Comparison of ENCODE assay signal across 9 cellular contexts in genomic region chr22:25708430-25708829, GRCh38. TPM values are rescaled to one million over a fixed set of nuclear protein-coding genes. Genes with fewer than 3 reads are reported as not detected.
DNase-seq lines count a peak whose midpoint lies in the region; ATAC-seq, FAIRE-seq and TF ChIP-seq lines count a peak whose summit lies in the region.
"Not testable (repeated sequence)": the region's sequence is repeated elsewhere in the genome, so short reads cannot be mapped to it uniquely, and the experiment has no call there.
"Had no signal": no experiment of that assay in that cellular context is flagged by ENCODE, and none has a peak within 500 bp of the region (broad histone marks: within the 10 kb centered on the region; RNA-seq: fewer than 3 reads in every experiment).

No MANE protein-coding gene starts in this region.

- peak; percentile 14 for ATAC-seq in left ventricle myocardium superior
- ATAC-seq in sciatic nerve, result peak; percentile 20

- H3K23ac ChIP-seq in H1 (ENCODE audit: insufficient read length), result not testable (repeated sequence)

- not testable (repeated sequence) for H3K9me3 ChIP-seq in KOPT-K1 (ENCODE audit: insufficient read depth, low read length, poor library complexity, severe bottlenecking); H1 (ENCODE audit: insufficient read depth in 2 of 2, low read depth in 1 of 2, low read length in 1 of 2); neural progenitor cell (ENCODE audit: low read depth)

- H3K79me1 ChIP-seq in H1 (ENCODE audit: low read depth, low read length), result not testable (repeated sequence)

- H2BK12ac ChIP-seq in H1 (ENCODE audit: low read depth, low read length), result not testable (repeated sequence)

- not testable (repeated sequence) for H2AFZ ChIP-seq in H1 (ENCODE audit: low read length); neural progenitor cell (replicated peaks)

- H2BK20ac ChIP-seq in H1 (ENCODE audit: low read length), result not testable (repeated sequence)

- H3K4me2 ChIP-seq in H1 (ENCODE audit: insufficient read depth in 1 of 2, low read depth in 2 of 2, low read length in 2 of 2); neural progenitor cell: not testable (repeated sequence)

- peaks cover 61% of the 10 kb centered on the region for H3K4me1 Mint-ChIP-seq in T-helper 2 cell treated with Interferon-gamma antibody and Interleukin-4, amounts not matched to agents 5 μg/mL and 100 μg/mL, for 36 hours (ENCODE audit: low read depth)
- peaks cover 78% of the 10 kb centered on the region for H3K4me1 Mint-ChIP-seq in activated T-helper 1 cell treated with anti-CD3 and anti-CD28 coated beads, Interleukin-12 subunit alpha, Interleukin-12 subunit beta, Interleukin-2, Interleukin-4 antibody, amounts not matched to agents 30 ng/mL and 10 ng/mL and 1 ng/mL, durations not matched to agents 14 hours and 24 hours and 36 hours (ENCODE audit: low read depth)
- H3K4me1 Mint-ChIP-seq in neural progenitor cell, result not testable (repeated sequence)

- not testable (repeated sequence) for H3K4me1 ChIP-seq in H1 (replicated peaks in 1 of 4; ENCODE audit: control insufficient read depth in 3 of 4, insufficient read depth in 4 of 4, low read length in 3 of 4); neural progenitor cell

- not testable (repeated sequence) for H3K23me2 ChIP-seq in H1 (ENCODE audit: low read depth, low read length)

- not testable (repeated sequence) for FAIRE-seq in H1 (lab: Jason Lieb, UNC)

- not testable (repeated sequence) for H3K79me2 ChIP-seq in H1 (ENCODE audit: control insufficient read depth in 1 of 2, insufficient read depth in 2 of 2, low read length in 2 of 2); neural progenitor cell (ENCODE audit: low read depth)

- not testable (repeated sequence) for H3K9me3 Mint-ChIP-seq in T-helper 2 cell treated with Interferon-gamma antibody and Interleukin-4, amounts not matched to agents 5 μg/mL and 100 μg/mL, for 36 hours; activated T-helper 1 cell treated with anti-CD3 and anti-CD28 coated beads, Interleukin-12 subunit alpha, Interleukin-12 subunit beta, Interleukin-2, Interleukin-4 antibody, amounts not matched to agents 30 ng/mL and 10 ng/mL and 1 ng/mL, durations not matched to agents 14 hours and 24 hours and 36 hours; neural progenitor cell

- peak overlapping the region; percentile 91 for H3K27ac ChIP-seq in KOPT-K1 (ENCODE audit: low read depth, low read length, poor library complexity, severe bottlenecking)
- not testable (repeated sequence) for H3K27ac ChIP-seq in H1 (ENCODE audit: low read depth, low read length); neural progenitor cell

- DNase-seq in T-helper 2 cell treated with Interferon-gamma antibody and Interleukin-4, amounts not matched to agents 5 μg/mL and 100 μg/mL, for 36 hours (ENCODE audit: low spot score); activated T-helper 1 cell treated with anti-CD3 and anti-CD28 coated beads, Interleukin-12 subunit alpha, Interleukin-12 subunit beta, Interleukin-2, Interleukin-4 antibody, amounts not matched to agents 30 ng/mL and 10 ng/mL and 1 ng/mL, durations not matched to agents 14 hours and 24 hours and 36 hours (ENCODE audit: low spot score); H1 (ENCODE audit: low read depth in 1 of 2, low spot score in 2 of 2); left ventricle myocardium superior; neural progenitor cell (ENCODE audit: low spot score); sciatic nerve (ENCODE audit: low spot score): not testable (repeated sequence)

- not testable (repeated sequence) for H3K9ac ChIP-seq in H1 (replicated peaks in 1 of 4; ENCODE audit: extremely low read depth in 1 of 4, low read depth in 3 of 4, low read length in 3 of 4); neural progenitor cell

- not testable (repeated sequence) for H2BK15ac ChIP-seq in H1 (ENCODE audit: low read length)

- H4K91ac ChIP-seq in H1 (replicated peaks; ENCODE audit: insufficient read length, low read length), result not testable (repeated sequence)

- not testable (repeated sequence) for H3K27me3 Mint-ChIP-seq in T-helper 2 cell treated with Interferon-gamma antibody and Interleukin-4, amounts not matched to agents 5 μg/mL and 100 μg/mL, for 36 hours (ENCODE audit: low read depth); activated T-helper 1 cell treated with anti-CD3 and anti-CD28 coated beads, Interleukin-12 subunit alpha, Interleukin-12 subunit beta, Interleukin-2, Interleukin-4 antibody, amounts not matched to agents 30 ng/mL and 10 ng/mL and 1 ng/mL, durations not matched to agents 14 hours and 24 hours and 36 hours (ENCODE audit: insufficient read depth); neural progenitor cell (ENCODE audit: insufficient read depth, low read depth)

- WGBS in H1 (ENCODE audit: extremely low coverage in 1 of 2, insufficient coverage in 1 of 2, insufficient read length in 1 of 2, insufficient replicate concordance in 2 of 2, low coverage in 1 of 2, low lambda C conversion rate in 2 of 2, missing lambda C conversion rate in 1 of 2), 2 experiments, result 93% methylated on average over 6 of the region's 6 CpGs; no CpG with 5 or more reads in 1 of the 2 experiments

- H3K4me3 ChIP-seq in H1 (ENCODE audit: extremely low read depth in 1 of 4, insufficient read depth in 2 of 4, low read depth in 3 of 4, low read length in 4 of 4); neural progenitor cell: not testable (repeated sequence)

- H2BK120ac ChIP-seq in H1 (replicated peaks; ENCODE audit: low read depth, low read length), result not testable (repeated sequence)

- not testable (repeated sequence) for H4K8ac ChIP-seq in H1 (ENCODE audit: extremely low read depth, insufficient read depth, low read length)

- POLR2A ChIA-PET in H1 (lab: Charles Lee; ENCODE audit: partially characterized antibody), result not testable (repeated sequence)

- H3K14ac ChIP-seq in H1 (ENCODE audit: insufficient read length), result not testable (repeated sequence)

- peak overlapping the region; percentile 46; the same call in 1 of the 2 replicates for H2BK5ac ChIP-seq in H1 (ENCODE audit: low read depth, low read length)

- H3K36me3 ChIP-seq in KOPT-K1 (ENCODE audit: insufficient read depth, low read length), result peaks cover 96% of the 10 kb centered on the region
- H3K36me3 ChIP-seq in H1 (ENCODE audit: control insufficient read depth in 2 of 4, insufficient read depth in 4 of 4, low read length in 3 of 4); neural progenitor cell: not testable (repeated sequence)

- H3K36me3 Mint-ChIP-seq in T-helper 2 cell treated with Interferon-gamma antibody and Interleukin-4, amounts not matched to agents 5 μg/mL and 100 μg/mL, for 36 hours (ENCODE audit: low read depth), result peaks cover 68% of the 10 kb centered on the region
- H3K36me3 Mint-ChIP-seq in activated T-helper 1 cell treated with anti-CD3 and anti-CD28 coated beads, Interleukin-12 subunit alpha, Interleukin-12 subunit beta, Interleukin-2, Interleukin-4 antibody, amounts not matched to agents 30 ng/mL and 10 ng/mL and 1 ng/mL, durations not matched to agents 14 hours and 24 hours and 36 hours (ENCODE audit: low read depth), result peaks cover 49% of the 10 kb centered on the region
- H3K36me3 Mint-ChIP-seq in neural progenitor cell, result not testable (repeated sequence)

- H4K5ac ChIP-seq in H1 (ENCODE audit: insufficient read length, low read depth, low read length), result not testable (repeated sequence)

- peak overlapping the region; percentile 82 for H3K27ac Mint-ChIP-seq in T-helper 2 cell treated with Interferon-gamma antibody and Interleukin-4, amounts not matched to agents 5 μg/mL and 100 μg/mL, for 36 hours
- H3K27ac Mint-ChIP-seq in activated T-helper 1 cell treated with anti-CD3 and anti-CD28 coated beads, Interleukin-12 subunit alpha, Interleukin-12 subunit beta, Interleukin-2, Interleukin-4 antibody, amounts not matched to agents 30 ng/mL and 10 ng/mL and 1 ng/mL, durations not matched to agents 14 hours and 24 hours and 36 hours, result peak overlapping the region; percentile 74
- H3K27ac Mint-ChIP-seq in neural progenitor cell, result peak overlapping the region; percentile 24

- not testable (repeated sequence) for TF ChIP-seq EP300 in H1 (IDR thresholded peaks at IDR 0.05; ENCODE audit: borderline replicate concordance in 1 of 2, low read depth in 2 of 2, low read length in 2 of 2)

- not testable (repeated sequence) for H3K56ac ChIP-seq in H1 (replicated peaks; ENCODE audit: insufficient read length, low read depth, low read length)

- intact Hi-C loops in activated T-helper 1 cell treated with anti-CD3 and anti-CD28 coated beads, Interleukin-12 subunit alpha, Interleukin-12 subunit beta, Interleukin-2, Interleukin-4 antibody, amounts not matched to agents 30 ng/mL and 10 ng/mL and 1 ng/mL, durations not matched to agents 14 hours and 24 hours and 36 hours (cut with micrococcal nuclease); left ventricle myocardium superior (cut with micrococcal nuclease); sciatic nerve (cut with DNase I): not testable (repeated sequence)

- not testable (repeated sequence) for TF ChIP-seq POLR2A in H1 (IDR thresholded peaks at IDR 0.05; ENCODE audit: control extremely low read depth in 1 of 2, low read depth in 2 of 2, low read length in 2 of 2)

- H3K4me3 Mint-ChIP-seq in T-helper 2 cell treated with Interferon-gamma antibody and Interleukin-4, amounts not matched to agents 5 μg/mL and 100 μg/mL, for 36 hours, result peak overlapping the region; percentile 38
- H3K4me3 Mint-ChIP-seq in activated T-helper 1 cell treated with anti-CD3 and anti-CD28 coated beads, Interleukin-12 subunit alpha, Interleukin-12 subunit beta, Interleukin-2, Interleukin-4 antibody, amounts not matched to agents 30 ng/mL and 10 ng/mL and 1 ng/mL, durations not matched to agents 14 hours and 24 hours and 36 hours; neural progenitor cell: not testable (repeated sequence)

- H3K27me3 ChIP-seq in H1 (replicated peaks in 1 of 4; ENCODE audit: control insufficient read depth in 3 of 4, extremely low read depth in 1 of 4, insufficient read depth in 3 of 4, low read length in 3 of 4); neural progenitor cell: not testable (repeated sequence)

- not testable (repeated sequence) for H2AK5ac ChIP-seq in H1 (ENCODE audit: low read depth, low read length)

- TF ChIP-seq RAD21 in H1 (IDR thresholded peaks at IDR 0.05 in 1 of 2, conservative IDR thresholded peaks at IDR 0.05 in 1 of 2; ENCODE audit: low read depth in 2 of 2, low read length in 2 of 2), result not testable (repeated sequence)

- not testable (repeated sequence) for H3K18ac ChIP-seq in H1 (ENCODE audit: extremely low read depth, low read length)

- not testable (repeated sequence) for TF ChIP-seq CTCF in H1 (IDR thresholded peaks at IDR 0.05; ENCODE audit: control extremely low read depth in 1 of 3, insufficient read depth in 1 of 3, low read depth in 1 of 3, low read length in 3 of 3); neural progenitor cell (IDR thresholded peaks at IDR 0.05)

- H3K4ac ChIP-seq in H1 (replicated peaks; ENCODE audit: insufficient read length, low read depth, low read length), result not testable (repeated sequence)

- H4K20me1 ChIP-seq in H1 (replicated peaks in 1 of 2; ENCODE audit: control insufficient read depth in 1 of 2, insufficient read depth in 2 of 2, low read length in 2 of 2); neural progenitor cell (ENCODE audit: low read depth): not testable (repeated sequence)

- CTCF ChIA-PET in H1 (lab: Charles Lee; ENCODE audit: partially characterized antibody), result interaction anchor here (0.7 to 1.2 kb wide), 2 partner anchors 18 to 154 kb away, joined by 3 to 4 read pairs; no protein-coding TSS in a partner anchor

- H3F3A ChIP-seq in neural progenitor cell (ENCODE audit: low read depth), result not testable (repeated sequence)

RNA-seq across cellular contexts. Expression of gene MYO18B, which starts 33.6 kb away (rescaled TPM):
- total RNA-seq in activated T-helper 1 cell treated with anti-CD3 and anti-CD28 coated beads, Interleukin-12 subunit alpha, Interleukin-12 subunit beta, Interleukin-2, Interleukin-4 antibody, amounts not matched to agents 30 ng/mL and 10 ng/mL and 1 ng/mL, durations not matched to agents 14 hours and 24 hours and 36 hours, result 0.91 and 1.1 TPM in 2 replicates
- 0.67 and 0.78 TPM in 2 replicates for total RNA-seq in H1 (2021; fragmentation: NEBNext Ultra II Directional; extraction: Animal tissue kit (Norgen Biotek cat#: 25700))
- polyA plus RNA-seq in H1 (2011; rRNA removed), result 0.62 and 0.77 TPM in 2 replicates
- polyA plus RNA-seq in H1 (2011; cell fraction: cytosol; rRNA removed), result 0.65 TPM
- 1.5 TPM for polyA plus RNA-seq in H1 (2011; cell fraction: nucleus; rRNA removed)
- 0.80 to 1.4 TPM (median 1.2 TPM) in 4 replicates for polyA plus RNA-seq in H1 (2012, experiment 1 of 2)
- polyA plus RNA-seq in H1 (2012, experiment 2 of 2), result 0.33 TPM
- polyA plus RNA-seq in H1 (2013, experiment 1 of 2), result 0.10 TPM
- 0.18 TPM for polyA plus RNA-seq in H1 (2013, experiment 2 of 2)
- 0.95 and 1.0 TPM in 2 replicates for polyA minus RNA-seq in H1 (2011; rRNA and poly(A)+ RNA removed)
- polyA minus RNA-seq in H1 (2011; cell fraction: cytosol; rRNA and poly(A)+ RNA removed), result 0.44 TPM
- polyA minus RNA-seq in H1 (2011; cell fraction: nucleus; rRNA and poly(A)+ RNA removed), result 1.6 TPM
- total RNA-seq in left ventricle myocardium superior (138 TPM), neural progenitor cell (ENCODE audit: low replicate concordance) (0.09 TPM in 1 of 2 replicates, not detected in the other), sciatic nerve (not detected)
- total RNA-seq: H4, HT-29 had no signal

Comparison
In these comparisons a context has a peak if more than half of its experiments do, and no peak if none do; other contexts are left out.
1. H3K27ac Mint-ChIP-seq: peak in every context shown above with its lines; median percentile 82 in T-helper 2 cell treated with Interferon-gamma antibody and Interleukin-4, amounts not matched to agents 5 μg/mL and 100 μg/mL, for 36 hours; 74 in activated T-helper 1 cell treated with anti-CD3 and anti-CD28 coated beads, Interleukin-12 subunit alpha, Interleukin-12 subunit beta, Interleukin-2, Interleukin-4 antibody, amounts not matched to agents 30 ng/mL and 10 ng/mL and 1 ng/mL, durations not matched to agents 14 hours and 24 hours and 36 hours; 24 in neural progenitor cell.
2. RNA of gene MYO18B, which starts 33.6 kb away (total RNA-seq): 138 TPM in left ventricle myocardium superior (single experiment); 0.91 to 1.1 TPM in activated T-helper 1 cell treated with anti-CD3 and anti-CD28 coated beads, Interleukin-12 subunit alpha, Interleukin-12 subunit beta, Interleukin-2, Interleukin-4 antibody, amounts not matched to agents 30 ng/mL and 10 ng/mL and 1 ng/mL, durations not matched to agents 14 hours and 24 hours and 36 hours, 0.67 to 0.78 TPM in H1, 0.09 TPM in neural progenitor cell and not detected in sciatic nerve (single experiment); every median in the first group is over 10 times any median in the second.